ENCODE assay signal across 22 cellular contexts in genomic region chr14:95696741-95697140, GRCh38. TPM values are rescaled to one million over a fixed set of nuclear protein-coding genes. Genes with fewer than 3 reads are reported as not detected.
"Had no signal": no experiment of that assay in that cellular context is flagged by ENCODE, and none has a peak within 500 bp of the region (broad histone marks: within the 10 kb centered on the region; RNA-seq: fewer than 3 reads in every experiment).

No MANE protein-coding gene starts in this region.

- H3K9me3 ChIP-seq: colonic mucosa, esophagus muscularis mucosa, gastroesophageal sphincter, heart left ventricle, right atrium auricular region, testis, upper lobe of left lung had no signal

- H3K4me3 ChIP-seq: colonic mucosa, esophagus muscularis mucosa, gastroesophageal sphincter, heart left ventricle, right atrium auricular region, testis, upper lobe of left lung had no signal

- ATAC-seq: activated CD4-positive, alpha-beta T cell treated with anti-CD3 and anti-CD28 coated beads for 36 hours; activated T-helper 17 cell treated with anti-CD3 and anti-CD28 coated beads, Interleukin-2, amount 50 U/mL, for 72 hours; gastroesophageal sphincter; heart left ventricle; left ventricle myocardium superior had no signal

- H3K27ac ChIP-seq: colonic mucosa, esophagus muscularis mucosa, gastroesophageal sphincter, heart left ventricle, right atrium auricular region, testis, upper lobe of left lung, WERI-Rb-1 had no signal

- H3K4me3 Mint-ChIP-seq: activated CD4-positive, alpha-beta memory T cell treated with anti-CD3 and anti-CD28 coated beads for 36 hours; activated CD4-positive, alpha-beta T cell treated with anti-CD3 and anti-CD28 coated beads for 36 hours; activated naive CD4-positive, alpha-beta T cell treated with anti-CD3 and anti-CD28 coated beads for 36 hours; activated T-helper 17 cell treated with anti-CD3 and anti-CD28 coated beads, Interleukin-2, amount 50 U/mL, for 72 hours; central memory CD8-positive, alpha-beta T cell; neural crest cell had no signal

- H3K4me1 Mint-ChIP-seq: activated T-helper 17 cell treated with anti-CD3 and anti-CD28 coated beads, Interleukin-2, amount 50 U/mL, for 72 hours; central memory CD8-positive, alpha-beta T cell had no signal

- H3K9me3 Mint-ChIP-seq: activated CD4-positive, alpha-beta memory T cell treated with anti-CD3 and anti-CD28 coated beads for 36 hours; activated naive CD4-positive, alpha-beta T cell treated with anti-CD3 and anti-CD28 coated beads for 36 hours; activated T-helper 17 cell treated with anti-CD3 and anti-CD28 coated beads, Interleukin-2, amount 50 U/mL, for 72 hours; central memory CD8-positive, alpha-beta T cell; neural crest cell had no signal

- DNase-seq: activated CD4-positive, alpha-beta memory T cell treated with anti-CD3 and anti-CD28 coated beads for 36 hours; activated CD4-positive, alpha-beta T cell treated with anti-CD3 and anti-CD28 coated beads for 36 hours; activated naive CD4-positive, alpha-beta T cell treated with anti-CD3 and anti-CD28 coated beads for 36 hours; aorta; colonic mucosa; heart left ventricle; left ventricle myocardium superior; SW 1271; testis; upper lobe of left lung; WERI-Rb-1 had no signal

- H3K27me3 ChIP-seq: colonic mucosa, right atrium auricular region, testis, upper lobe of left lung had no signal

- H3K36me3 Mint-ChIP-seq: activated CD4-positive, alpha-beta memory T cell treated with anti-CD3 and anti-CD28 coated beads for 36 hours had no signal

- H3K27ac Mint-ChIP-seq: activated CD4-positive, alpha-beta memory T cell treated with anti-CD3 and anti-CD28 coated beads for 36 hours; activated CD4-positive, alpha-beta T cell treated with anti-CD3 and anti-CD28 coated beads for 36 hours; activated naive CD4-positive, alpha-beta T cell treated with anti-CD3 and anti-CD28 coated beads for 36 hours; activated T-helper 17 cell treated with anti-CD3 and anti-CD28 coated beads, Interleukin-2, amount 50 U/mL, for 72 hours; progenitor cell of endocrine pancreas had no signal

- H3K36me3 ChIP-seq: colonic mucosa, esophagus muscularis mucosa, gastroesophageal sphincter, heart left ventricle, right atrium auricular region, upper lobe of left lung, WERI-Rb-1 had no signal

- H3K4me1 ChIP-seq: colonic mucosa, esophagus muscularis mucosa, gastroesophageal sphincter, heart left ventricle, right atrium auricular region, testis, upper lobe of left lung had no signal

RNA-seq across cellular contexts. Expression of gene TCL1B, which starts 10.5 kb away (rescaled TPM):
- total RNA-seq: activated CD4-positive, alpha-beta memory T cell treated with anti-CD3 and anti-CD28 coated beads for 36 hours; activated CD4-positive, alpha-beta T cell treated with anti-CD3 and anti-CD28 coated beads for 36 hours; activated naive CD4-positive, alpha-beta T cell treated with anti-CD3 and anti-CD28 coated beads for 36 hours; activated T-helper 17 cell treated with anti-CD3 and anti-CD28 coated beads, Interleukin-2, amount 50 U/mL, for 72 hours; aorta; colonic mucosa; esophagus muscularis mucosa; gastroesophageal sphincter; heart left ventricle; kidney epithelial cell; left ventricle myocardium superior; myocyte; neural crest cell; omental fat pad; progenitor cell of endocrine pancreas; right atrium auricular region; T-helper 2 cell treated with Interferon-gamma antibody and Interleukin-4, amounts not matched to agents 100 ng/mL and 5 ng/mL, for 36 hours; upper lobe of left lung had no signal
- polyA plus RNA-seq: aorta, heart left ventricle had no signal

RNA-seq across cellular contexts. Expression of gene TCL1A, which starts 17.2 kb away (rescaled TPM):
- total RNA-seq: activated CD4-positive, alpha-beta memory T cell treated with anti-CD3 and anti-CD28 coated beads for 36 hours; activated CD4-positive, alpha-beta T cell treated with anti-CD3 and anti-CD28 coated beads for 36 hours; activated naive CD4-positive, alpha-beta T cell treated with anti-CD3 and anti-CD28 coated beads for 36 hours; activated T-helper 17 cell treated with anti-CD3 and anti-CD28 coated beads, Interleukin-2, amount 50 U/mL, for 72 hours; aorta; gastroesophageal sphincter; heart left ventricle; kidney epithelial cell; left ventricle myocardium superior; myocyte; neural crest cell; omental fat pad; progenitor cell of endocrine pancreas; T-helper 2 cell treated with Interferon-gamma antibody and Interleukin-4, amounts not matched to agents 100 ng/mL and 5 ng/mL, for 36 hours had no signal
- polyA plus RNA-seq: aorta had no signal
